In the genomic region with DNA sequence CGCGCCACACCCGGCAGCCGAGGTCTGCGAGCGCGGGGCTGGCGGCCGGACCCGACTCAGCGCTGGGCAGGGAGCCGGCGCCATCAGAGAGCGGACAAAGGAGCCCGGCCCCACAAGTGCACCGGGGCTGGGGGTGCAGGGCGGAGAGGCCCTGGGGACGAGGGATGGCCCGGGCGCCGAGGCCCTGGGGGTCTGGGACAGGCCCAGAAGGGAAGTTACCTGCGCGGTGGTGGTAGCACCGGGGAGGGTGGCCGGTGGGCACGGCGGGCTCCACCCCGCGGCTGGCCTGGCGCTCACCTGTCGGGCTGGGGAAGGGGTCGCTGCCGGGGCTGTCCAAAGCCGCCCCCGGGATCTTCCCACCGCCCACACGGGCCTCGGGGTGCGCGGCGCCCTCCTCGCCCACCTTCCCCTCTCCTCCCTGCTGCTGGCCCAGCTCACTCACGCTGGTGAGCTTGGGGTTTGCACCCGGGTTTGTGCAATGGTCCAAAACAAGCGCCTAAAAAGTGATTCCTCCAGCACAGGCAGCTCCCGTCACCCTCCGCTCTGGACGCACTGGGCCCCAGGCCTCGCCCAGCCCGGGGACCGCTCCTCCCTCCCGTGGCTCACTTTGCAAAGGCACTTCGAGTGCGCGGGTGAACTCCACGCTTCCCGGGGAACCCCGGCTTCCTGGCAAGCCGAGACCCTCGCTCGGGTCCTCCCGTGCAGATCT, we compare ENCODE assay signal across 8 cellular contexts. TPM values are rescaled to one million over a fixed set of nuclear protein-coding genes. Genes with fewer than 3 reads are reported as not detected.
DNase-seq lines count a peak whose midpoint lies in the region; ATAC-seq and TF ChIP-seq lines count a peak whose summit lies in the region.

TSS of gene CTPS2 (minus strand) at position 554 of the 709 bp plus-strand sequence. CDS start 9,767 bp downstream, outside the sequence.

- POLR2A ChIA-PET in BJ (lab: Charles Lee): no interaction called here

- no peaks in the 10 kb centered on the region for H3K27me3 Mint-ChIP-seq in stimulated activated naive CD8-positive, alpha-beta T cell treated with anti-CD3 and anti-CD28 coated beads, Interleukin-15, amount 100 ng/mL, for 72 hours

- H3K27ac ChIP-seq in epithelial cell of prostate: peak within 1 kb of the TSS; percentile 24

- ATAC-seq in GM18873 (IDR thresholded peaks at IDR 0.05; ENCODE audit: low FRiP score, unreplicated experiment) (peak; percentile 71), HG03097 (IDR thresholded peaks at IDR 0.05; ENCODE audit: low FRiP score, unreplicated experiment) (peak; percentile 63), mucosa of descending colon (peak; percentile 95)
- peak; percentile 90 for ATAC-seq in stimulated activated naive CD8-positive, alpha-beta T cell treated with anti-CD3 and anti-CD28 coated beads, Interleukin-15, amount 100 ng/mL, for 72 hours

- intact Hi-C loops in mucosa of descending colon (cut with DNase I, micrococcal nuclease): no loop called here

- H3K4me3 ChIP-seq in BJ (ENCODE audit: low read depth, low read length) (peak within 1 kb of the TSS; percentile 64), mucosa of descending colon (peak within 1 kb of the TSS; percentile 40)

- DNase-seq in BJ (ENCODE audit: low read depth) (no peak), NCI-H774 (lab: John Stamatoyannopoulos, UW) (peak; percentile 22), activated T-cell treated with anti-CD3 and anti-CD28 coated beads for 24 hours (ENCODE audit: low read depth) (peak; percentile 23), epithelial cell of prostate (ENCODE audit: low read depth, low spot score) (no peak), mucosa of descending colon (peak; percentile 69 to 81 (median 79))
- peak; percentile 43 to 59 for DNase-seq in stimulated activated naive CD8-positive, alpha-beta T cell treated with anti-CD3 and anti-CD28 coated beads, Interleukin-15, amount 100 ng/mL, for 72 hours

- TF ChIP-seq CTCF in BJ (IDR thresholded peaks at IDR 0.05; ENCODE audit: insufficient read depth, low read depth, low read length) (no peak), mucosa of descending colon (IDR thresholded peaks at IDR 0.05) (no peak)

- no peaks in the 10 kb centered on the region for H3K36me3 ChIP-seq in BJ (ENCODE audit: control insufficient read depth, insufficient read depth, low read length)
- no peaks in the 10 kb centered on the region for H3K36me3 ChIP-seq in mucosa of descending colon (ENCODE audit: low read depth)

- peak within 1 kb of the TSS; percentile 90 to 96 for H3K27ac Mint-ChIP-seq in stimulated activated naive CD8-positive, alpha-beta T cell treated with anti-CD3 and anti-CD28 coated beads, Interleukin-15, amount 100 ng/mL, for 72 hours

- peaks cover 26% of the 10 kb centered on the region for H3K4me1 Mint-ChIP-seq in stimulated activated naive CD8-positive, alpha-beta T cell treated with anti-CD3 and anti-CD28 coated beads, Interleukin-15, amount 100 ng/mL, for 72 hours

- H3K9me3 Mint-ChIP-seq in stimulated activated naive CD8-positive, alpha-beta T cell treated with anti-CD3 and anti-CD28 coated beads, Interleukin-15, amount 100 ng/mL, for 72 hours: no peaks in the 10 kb centered on the region

- H3K27me3 ChIP-seq in BJ (ENCODE audit: control insufficient read depth, insufficient read depth, low read length): no peaks in the 10 kb centered on the region

- peak within 1 kb of the TSS; percentile 91 to 92 for H3K4me3 Mint-ChIP-seq in stimulated activated naive CD8-positive, alpha-beta T cell treated with anti-CD3 and anti-CD28 coated beads, Interleukin-15, amount 100 ng/mL, for 72 hours

- no peaks in the 10 kb centered on the region for H3K4me1 ChIP-seq in mucosa of descending colon (ENCODE audit: low read depth)

- H3K9me3 ChIP-seq in mucosa of descending colon: no peaks in the 10 kb centered on the region

- CTCF ChIA-PET in BJ (lab: Yijun Ruan, JAX): interaction anchor here (0.6 kb wide), 1 partner anchor 1244 kb away, joined by 3 read pairs; no protein-coding TSS in a partner anchor

RNA-seq across cellular contexts. Expression of gene CTPS2, which starts in this region (rescaled TPM):
- 3.7 and 6.6 TPM in 2 replicates for polyA plus RNA-seq in BJ (2011; rRNA removed)
- polyA minus RNA-seq in BJ (2011; rRNA and poly(A)+ RNA removed): 4.6 and 4.8 TPM in 2 replicates
- total RNA-seq in mucosa of descending colon: 10 to 100 TPM; 15.0 to 19.0 (median 16.0) TPM

Comparison
In these comparisons a context has a peak if more than half of its experiments do, and no peak if none do; other contexts are left out.
1. DNase-seq: peak in NCI-H774 (single experiment), activated T-cell treated with anti-CD3 and anti-CD28 coated beads for 24 hours (single experiment), mucosa of descending colon (3 of 3) and stimulated activated naive CD8-positive, alpha-beta T cell treated with anti-CD3 and anti-CD28 coated beads, Interleukin-15, amount 100 ng/mL, for 72 hours (2 of 2); none in BJ (single experiment) and epithelial cell of prostate (single experiment).
2. Peak in every context shown above with its lines, with median percentiles within 50 percentile points of each other: ATAC-seq.